ENCODE assay signal across 18 cellular contexts in the genomic region with DNA sequence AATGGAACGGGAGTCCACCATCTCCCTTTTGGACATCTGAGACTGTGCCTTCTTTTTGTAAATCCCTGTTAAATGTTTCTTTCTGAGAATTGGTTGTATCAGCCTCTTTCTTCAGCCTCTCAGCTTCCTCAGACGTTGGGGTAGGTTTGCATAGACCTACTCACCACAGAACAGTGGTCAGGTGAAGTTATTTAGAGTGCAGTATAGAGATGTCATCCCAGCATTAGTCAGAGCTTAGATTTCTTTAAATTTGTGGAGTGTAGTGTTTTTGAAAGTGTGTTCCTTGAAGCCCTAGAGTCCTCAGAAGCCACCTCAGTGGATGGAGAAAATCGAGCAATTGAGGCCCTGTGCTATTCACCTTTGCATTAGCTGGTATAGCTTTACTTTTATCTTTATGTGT. TPM values are rescaled to one million over a fixed set of nuclear protein-coding genes. Genes with fewer than 3 reads are reported as not detected.
DNase-seq lines count a peak whose midpoint lies in the region; ATAC-seq and TF ChIP-seq lines count a peak whose summit lies in the region.
"Had no signal": no experiment of that assay in that cellular context is flagged by ENCODE, and none has a peak within 500 bp of the region (broad histone marks: within the 10 kb centered on the region; RNA-seq: fewer than 3 reads in every experiment).

No MANE protein-coding gene starts in this region.

- H3K4me1 ChIP-seq in IMR-90 (ENCODE audit: control insufficient read depth, insufficient read depth, low read length): peaks cover 11% of the 10 kb centered on the region
- H3K4me1 ChIP-seq: breast epithelium, testis had no signal

- H2BK15ac ChIP-seq in IMR-90 (ENCODE audit: low read depth, low read length): peak overlapping the region; percentile 54; the same call in 2 of the 3 replicates

- no TSS peak for BruUV-seq in IMR-90 (replicated peaks; lab: Mats Ljungman, UMichigan)

- no peak for DNase-seq in activated CD8-positive, alpha-beta T cell treated with anti-CD3 and anti-CD28 coated beads, Interleukin-2, amount 10 ng/mL, durations not matched to agents 7 days and 5 days
- DNase-seq in activated CD8-positive, alpha-beta T cell treated with anti-CD3 and anti-CD28 coated beads for 36 hours: no peak
- DNase-seq in IMR-90 (no peak), ureter (ENCODE audit: low spot score) (no peak), caudate nucleus (lab: John Stamatoyannopoulos, UW) (no peak), GM10266 (ENCODE audit: extremely low spot score) (no peak)
- no peak for DNase-seq in stimulated activated effector memory CD8-positive, alpha-beta T cell treated with anti-CD3 and anti-CD28 coated beads, Interleukin-12 subunit alpha, Interleukin-12 subunit beta, amount 100 ng/mL, for 72 hours (ENCODE audit: low spot score in 2 of 2)
- DNase-seq: activated CD4-positive, alpha-beta T cell treated with anti-CD3 and anti-CD28 coated beads for 1 hour; HFFc6; islet precursor cell; NCI-H1048; retina; testis had no signal

- H3K27me3 Mint-ChIP-seq in activated CD8-positive, alpha-beta T cell treated with anti-CD3 and anti-CD28 coated beads, Interleukin-2, amount 10 ng/mL, durations not matched to agents 7 days and 5 days (ENCODE audit: low read depth): no peaks in the 10 kb centered on the region
- H3K27me3 Mint-ChIP-seq in activated CD8-positive, alpha-beta T cell treated with anti-CD3 and anti-CD28 coated beads for 36 hours: no peaks in the 10 kb centered on the region
- H3K27me3 Mint-ChIP-seq: activated naive CD8-positive, alpha-beta T cell had no signal

- WGBS in IMR-90 (ENCODE audit: extremely low coverage in 2 of 2, insufficient read length in 1 of 2), 2 experiments: no CpG with 5 or more reads among the region's 3 CpGs

- no peak for TF ChIP-seq POLR2A in IMR-90 (IDR thresholded peaks at IDR 0.05; ENCODE audit: low read depth, low read length)

- H3K4me1 Mint-ChIP-seq in activated CD8-positive, alpha-beta T cell treated with anti-CD3 and anti-CD28 coated beads, Interleukin-2, amount 10 ng/mL, durations not matched to agents 7 days and 5 days (ENCODE audit: low read depth): no peaks in the 10 kb centered on the region
- H3K4me1 Mint-ChIP-seq in activated CD8-positive, alpha-beta T cell treated with anti-CD3 and anti-CD28 coated beads for 36 hours (ENCODE audit: low read depth): no peaks in the 10 kb centered on the region
- H3K4me1 Mint-ChIP-seq in stimulated activated effector memory CD8-positive, alpha-beta T cell treated with anti-CD3 and anti-CD28 coated beads, Interleukin-12 subunit alpha, Interleukin-12 subunit beta, amount 100 ng/mL, for 72 hours: no peaks in the 10 kb centered on the region

- H3K18ac ChIP-seq in IMR-90 (ENCODE audit: low read depth, low read length): no peak overlapping the region

- POLR2A ChIA-PET in activated CD8-positive, alpha-beta T cell treated with anti-CD3 and anti-CD28 coated beads, Interleukin-2, amount 10 ng/mL, durations not matched to agents 7 days and 5 days (lab: Charles Lee): interaction anchor here (0.7 kb wide), 1 partner anchor 9 kb away, joined by 3 read pairs; a partner anchor contains a TSS
- POLR2A ChIA-PET in activated CD8-positive, alpha-beta T cell treated with anti-CD3 and anti-CD28 coated beads for 36 hours (lab: Charles Lee): no interaction called here
- POLR2A ChIA-PET in IMR-90 (lab: Charles Lee; ENCODE audit: unreplicated experiment): interaction anchor here (0.6 kb wide), 1 partner anchor 207 kb away, joined by 3 read pairs; no protein-coding TSS in a partner anchor

- no peaks in the 10 kb centered on the region for H3K9me3 Mint-ChIP-seq in activated CD8-positive, alpha-beta T cell treated with anti-CD3 and anti-CD28 coated beads, Interleukin-2, amount 10 ng/mL, durations not matched to agents 7 days and 5 days (ENCODE audit: insufficient read depth)
- no peaks in the 10 kb centered on the region for H3K9me3 Mint-ChIP-seq in activated CD8-positive, alpha-beta T cell treated with anti-CD3 and anti-CD28 coated beads for 36 hours
- no peaks in the 10 kb centered on the region for H3K9me3 Mint-ChIP-seq in stimulated activated effector memory CD8-positive, alpha-beta T cell treated with anti-CD3 and anti-CD28 coated beads, Interleukin-12 subunit alpha, Interleukin-12 subunit beta, amount 100 ng/mL, for 72 hours
- H3K9me3 Mint-ChIP-seq: HFFc6 had no signal

- peaks cover 9% of the 10 kb centered on the region for H3K9me1 ChIP-seq in IMR-90 (ENCODE audit: insufficient read depth, low read length)

- H2BK120ac ChIP-seq in IMR-90 (ENCODE audit: low read depth, low read length): no peak overlapping the region

- no peak overlapping the region for H2BK5ac ChIP-seq in IMR-90 (ENCODE audit: low read depth, low read length, poor library complexity, severe bottlenecking)

- in situ Hi-C loops in IMR-90 (cut with MboI; ENCODE audit: low sequenced_read_pairs): no loop called here

- no peak overlapping the region for H4K8ac ChIP-seq in IMR-90 (ENCODE audit: low read depth in 2 of 2, low read length in 2 of 2)

- H3K23ac ChIP-seq in IMR-90 (ENCODE audit: low read depth, low read length): peak overlapping the region; percentile 62; the same call in 1 of the 2 replicates

- no peak overlapping the region for H3K4ac ChIP-seq in IMR-90 (ENCODE audit: low read depth, low read length)

- ATAC-seq in activated CD8-positive, alpha-beta T cell treated with anti-CD3 and anti-CD28 coated beads, Interleukin-2, amount 10 ng/mL, durations not matched to agents 7 days and 5 days: peak; percentile 49
- ATAC-seq in activated CD8-positive, alpha-beta T cell treated with anti-CD3 and anti-CD28 coated beads for 36 hours: no peak
- ATAC-seq in HG02852 (IDR thresholded peaks at IDR 0.05; ENCODE audit: unreplicated experiment) (peak; percentile 78), IMR-90 (ENCODE audit: low read depth) (no peak)
- ATAC-seq in stimulated activated effector memory CD8-positive, alpha-beta T cell treated with anti-CD3 and anti-CD28 coated beads, Interleukin-12 subunit alpha, Interleukin-12 subunit beta, amount 100 ng/mL, for 72 hours: peak; percentile 65

- H3K27me3 ChIP-seq in IMR-90 (ENCODE audit: control insufficient read depth, insufficient read depth, low read length): no peaks in the 10 kb centered on the region
- H3K27me3 ChIP-seq: BLaER1 treated with 17β-estradiol and CSF1 and Interleukin-3, amounts not matched to agents 10 nM and 100 nM; breast epithelium; testis had no signal

- H3K27ac Mint-ChIP-seq in activated CD8-positive, alpha-beta T cell treated with anti-CD3 and anti-CD28 coated beads, Interleukin-2, amount 10 ng/mL, durations not matched to agents 7 days and 5 days: no peak overlapping the region
- no peak overlapping the region for H3K27ac Mint-ChIP-seq in activated CD8-positive, alpha-beta T cell treated with anti-CD3 and anti-CD28 coated beads for 36 hours
- no peak overlapping the region for H3K27ac Mint-ChIP-seq in stimulated activated effector memory CD8-positive, alpha-beta T cell treated with anti-CD3 and anti-CD28 coated beads, Interleukin-12 subunit alpha, Interleukin-12 subunit beta, amount 100 ng/mL, for 72 hours
- H3K27ac Mint-ChIP-seq: activated naive CD8-positive, alpha-beta T cell; HFFc6 had no signal

- H3K9me3 ChIP-seq in IMR-90 (ENCODE audit: control insufficient read depth, insufficient read depth, low read length): no peaks in the 10 kb centered on the region
- H3K9me3 ChIP-seq: breast epithelium, testis had no signal

- no peak overlapping the region for H2BK20ac ChIP-seq in IMR-90 (ENCODE audit: low read depth, low read length)

- no peak overlapping the region for H3K4me2 ChIP-seq in IMR-90 (ENCODE audit: low read depth, low read length)
- H3K4me2 ChIP-seq: BLaER1 treated with 17β-estradiol and CSF1 and Interleukin-3, amounts not matched to agents 10 nM and 100 nM had no signal

- no peak overlapping the region for H3K56ac ChIP-seq in IMR-90 (ENCODE audit: extremely low read depth, insufficient read depth, low read length)

- no peak overlapping the region for H2AK5ac ChIP-seq in IMR-90 (ENCODE audit: low read depth, low read length)

- no peak overlapping the region for H2AK9ac ChIP-seq in IMR-90 (replicated peaks; ENCODE audit: low read depth, low read length, poor library complexity)

- no peak overlapping the region; the same call in 1 of the 2 replicates for H3K14ac ChIP-seq in IMR-90 (replicated peaks; ENCODE audit: low read depth, low read length)

- no peak overlapping the region for H3K4me3 ChIP-seq in IMR-90 (ENCODE audit: insufficient read depth, low read depth, low read length)
- H3K4me3 ChIP-seq: BLaER1 treated with 17β-estradiol and CSF1 and Interleukin-3, amounts not matched to agents 10 nM and 100 nM; breast epithelium; testis had no signal

- intact Hi-C loops in activated CD8-positive, alpha-beta T cell treated with anti-CD3 and anti-CD28 coated beads for 36 hours (cut with micrococcal nuclease): no loop called here
- intact Hi-C loops in IMR-90 (cut with micrococcal nuclease): no loop called here

- H3K27ac ChIP-seq in IMR-90 (ENCODE audit: insufficient read depth, low read length) (no peak overlapping the region), caudate nucleus (ENCODE audit: low read depth, low read length) (no peak overlapping the region)
- H3K27ac ChIP-seq: 22Rv1; BLaER1 treated with 17β-estradiol and CSF1 and Interleukin-3, amounts not matched to agents 10 nM and 100 nM; breast epithelium; testis had no signal

- H3K36me3 ChIP-seq in IMR-90 (ENCODE audit: control insufficient read depth, insufficient read depth, low read length): no peaks in the 10 kb centered on the region
- H3K36me3 ChIP-seq: BLaER1 treated with 17β-estradiol and CSF1 and Interleukin-3, amounts not matched to agents 10 nM and 100 nM; breast epithelium had no signal

- CTCF ChIA-PET in activated CD8-positive, alpha-beta T cell treated with anti-CD3 and anti-CD28 coated beads, Interleukin-2, amount 10 ng/mL, durations not matched to agents 7 days and 5 days (lab: Charles Lee): no interaction called here
- CTCF ChIA-PET in activated CD8-positive, alpha-beta T cell treated with anti-CD3 and anti-CD28 coated beads for 36 hours (lab: Charles Lee): interaction anchor here (0.9 to 1.2 kb wide), 3 partner anchors 9 to 78 kb away, joined by 3 to 4 read pairs (median 3); no protein-coding TSS in a partner anchor
- CTCF ChIA-PET in IMR-90 (lab: Yijun Ruan, JAX): interaction anchor here (0.6 kb wide), 1 partner anchor 137 kb away, joined by 4 read pairs; no protein-coding TSS in a partner anchor

- H4K5ac ChIP-seq in IMR-90 (ENCODE audit: low read depth, low read length): no peak overlapping the region

- no peak overlapping the region for H4K91ac ChIP-seq in IMR-90 (ENCODE audit: insufficient read depth, low read depth, low read length)

- no peak overlapping the region for H3K9ac ChIP-seq in IMR-90 (ENCODE audit: low read depth, low read length)
- H3K9ac ChIP-seq: BLaER1 treated with 17β-estradiol and CSF1 and Interleukin-3, amounts not matched to agents 10 nM and 100 nM had no signal

- TF ChIP-seq RAD21 in IMR-90 (IDR thresholded peaks at IDR 0.05; ENCODE audit: low read length): no peak

- TF ChIP-seq CTCF in activated CD8-positive, alpha-beta T cell treated with anti-CD3 and anti-CD28 coated beads for 36 hours (IDR thresholded peaks at IDR 0.05): no peak
- TF ChIP-seq CTCF in IMR-90 (conservative IDR thresholded peaks at IDR 0.05; ENCODE audit: low read depth, low read length) (no peak), GM10266 (IDR thresholded peaks at IDR 0.05; ENCODE audit: control insufficient read depth, insufficient read depth, low read depth, missing control alignments) (no peak)

- H3K36me3 Mint-ChIP-seq in activated CD8-positive, alpha-beta T cell treated with anti-CD3 and anti-CD28 coated beads, Interleukin-2, amount 10 ng/mL, durations not matched to agents 7 days and 5 days (ENCODE audit: low read depth): no peaks in the 10 kb centered on the region
- no peaks in the 10 kb centered on the region for H3K36me3 Mint-ChIP-seq in activated CD8-positive, alpha-beta T cell treated with anti-CD3 and anti-CD28 coated beads for 36 hours (ENCODE audit: low read depth)
- H3K36me3 Mint-ChIP-seq in stimulated activated effector memory CD8-positive, alpha-beta T cell treated with anti-CD3 and anti-CD28 coated beads, Interleukin-12 subunit alpha, Interleukin-12 subunit beta, amount 100 ng/mL, for 72 hours: no peaks in the 10 kb centered on the region
- H3K36me3 Mint-ChIP-seq: activated naive CD8-positive, alpha-beta T cell had no signal

- no peaks in the 10 kb centered on the region for H3K79me1 ChIP-seq in IMR-90 (ENCODE audit: low read depth in 1 of 2, low read length in 2 of 2)

- H3K4me3 Mint-ChIP-seq in activated CD8-positive, alpha-beta T cell treated with anti-CD3 and anti-CD28 coated beads, Interleukin-2, amount 10 ng/mL, durations not matched to agents 7 days and 5 days: no peak overlapping the region
- no peak overlapping the region for H3K4me3 Mint-ChIP-seq in activated CD8-positive, alpha-beta T cell treated with anti-CD3 and anti-CD28 coated beads for 36 hours
- H3K4me3 Mint-ChIP-seq in stimulated activated effector memory CD8-positive, alpha-beta T cell treated with anti-CD3 and anti-CD28 coated beads, Interleukin-12 subunit alpha, Interleukin-12 subunit beta, amount 100 ng/mL, for 72 hours: no peak overlapping the region
- H3K4me3 Mint-ChIP-seq: activated naive CD8-positive, alpha-beta T cell; HFFc6 had no signal

- no peak overlapping the region for H2AFZ ChIP-seq in IMR-90 (replicated peaks; ENCODE audit: low read length, poor library complexity)

- no peaks in the 10 kb centered on the region for H4K20me1 ChIP-seq in IMR-90 (ENCODE audit: insufficient read depth, low read length)
- H4K20me1 ChIP-seq: BLaER1 treated with 17β-estradiol and CSF1 and Interleukin-3, amounts not matched to agents 10 nM and 100 nM had no signal

- dilution Hi-C loops in IMR-90 (cut with HindIII; ENCODE audit: low sequenced_read_pairs, unreplicated experiment): no loop called here

RNA-seq across cellular contexts. Expression of a gene that starts 8.9 kb away (rescaled TPM):
- 10 to 100 TPM; 15.9 to 16.2 TPM for total RNA-seq in activated CD8-positive, alpha-beta T cell treated with anti-CD3 and anti-CD28 coated beads, Interleukin-2, amount 10 ng/mL, durations not matched to agents 7 days and 5 days
- total RNA-seq in activated CD8-positive, alpha-beta T cell treated with anti-CD3 and anti-CD28 coated beads for 36 hours: 10 to 100 TPM; 20.8 to 21.7 TPM
- total RNA-seq in IMR-90 (2012; rRNA removed): 12.5 and 23.9 TPM in 2 replicates
- polyA plus RNA-seq in IMR-90 (2012; rRNA removed): 4.6 and 4.8 TPM in 2 replicates
- 0.26 and 0.33 TPM in 2 replicates for polyA plus RNA-seq in IMR-90 (2012; cell fraction: cytosol; rRNA removed)
- polyA plus RNA-seq in IMR-90 (2012; cell fraction: nucleus; rRNA removed; ENCODE audit: low replicate concordance): 0.34 and 3.3 TPM in 2 replicates
- total RNA-seq in ureter: 46.3 TPM

Comparison
In these comparisons a context has a peak if more than half of its experiments do, and no peak if none do; other contexts are left out.
1. ATAC-seq: peak in activated CD8-positive, alpha-beta T cell treated with anti-CD3 and anti-CD28 coated beads, Interleukin-2, amount 10 ng/mL, durations not matched to agents 7 days and 5 days (single experiment), HG02852 (single experiment) and stimulated activated effector memory CD8-positive, alpha-beta T cell treated with anti-CD3 and anti-CD28 coated beads, Interleukin-12 subunit alpha, Interleukin-12 subunit beta, amount 100 ng/mL, for 72 hours (single experiment); none in activated CD8-positive, alpha-beta T cell treated with anti-CD3 and anti-CD28 coated beads for 36 hours (single experiment) and IMR-90 (single experiment).